Comparison of ENCODE assay signal across 8 cellular contexts in the genomic region with DNA sequence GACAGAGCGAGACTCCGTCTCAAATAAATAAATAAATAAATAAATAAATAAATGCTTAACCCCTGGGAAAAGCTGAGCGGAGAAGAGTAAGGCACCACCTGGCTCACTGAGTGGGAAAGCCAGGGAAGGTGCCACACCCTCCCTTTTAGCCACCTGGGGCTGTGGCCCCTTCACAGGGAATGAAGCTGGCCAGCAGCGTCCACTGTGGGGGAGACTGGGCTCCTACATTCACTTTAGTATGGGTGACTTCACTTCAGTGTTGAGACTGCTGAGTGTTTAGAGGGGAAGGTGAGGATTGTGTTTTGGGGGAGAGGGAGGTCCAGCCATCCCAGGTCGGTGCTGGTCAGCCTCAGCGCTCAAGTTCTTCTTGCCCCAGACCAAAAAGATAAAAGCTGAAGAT. TPM values are rescaled to one million over a fixed set of nuclear protein-coding genes. Genes with fewer than 3 reads are reported as not detected.
DNase-seq lines count a peak whose midpoint lies in the region; ATAC-seq, FAIRE-seq and TF ChIP-seq lines count a peak whose summit lies in the region.

No MANE protein-coding gene starts in this region.

- POLR2A ChIA-PET in CD4-positive, alpha-beta memory T cell (lab: Charles Lee; ENCODE audit: partially characterized antibody) = interaction anchor here (8.8 to 17.6 kb wide), 3 partner anchors 12 to 19 kb away, joined by 108 to 622 read pairs (median 154); a partner anchor contains a TSS

- H3K4me3 ChIP-seq in CD4-positive, alpha-beta memory T cell (ENCODE audit: low read length in 2 of 2) = no peak overlapping the region
- H3K4me3 ChIP-seq in RWPE2 (ENCODE audit: severe bottlenecking) = peak overlapping the region; percentile 93
- H3K4me3 ChIP-seq in ovary = peak overlapping the region; percentile 67

- peak in 1 of 5 donors; percentile 17 for DNase-seq in CD4-positive, alpha-beta memory T cell
- DNase-seq in RWPE2 (ENCODE audit: low spot score) (no peak), epithelial cell of prostate (ENCODE audit: low read depth, low spot score) (no peak), ovary (peak in 2 of 5 donors; percentile 36 to 39), G401 (ENCODE audit: low spot score) (no peak), NAMALWA (ENCODE audit: low spot score) (no peak), GM12892 (ENCODE audit: insufficient read length) (no peak)

- no peaks in the 10 kb centered on the region for H3K9me3 ChIP-seq in CD4-positive, alpha-beta memory T cell (ENCODE audit: control insufficient read depth in 1 of 2, low read length in 2 of 2)
- H3K9me3 ChIP-seq in RWPE2 (ENCODE audit: severe bottlenecking) (no peaks in the 10 kb centered on the region), ovary (no peaks in the 10 kb centered on the region)

- no peaks in the 10 kb centered on the region for H3K27me3 ChIP-seq in CD4-positive, alpha-beta memory T cell (ENCODE audit: insufficient read depth, low read length)
- no peaks in the 10 kb centered on the region for H3K27me3 ChIP-seq in RWPE2 (ENCODE audit: insufficient read depth, poor library complexity, severe bottlenecking)
- no peaks in the 10 kb centered on the region for H3K27me3 ChIP-seq in ovary

- H3K9me3 Mint-ChIP-seq in CD4-positive, alpha-beta memory T cell = no peaks in the 10 kb centered on the region

- no peak for ATAC-seq in RWPE2 (ENCODE audit: low read depth)
- no peak for ATAC-seq in HG03097 (IDR thresholded peaks at IDR 0.05; ENCODE audit: low FRiP score, unreplicated experiment)

- FAIRE-seq in GM12892 (lab: Jason Lieb, UNC) = no peak

- no peaks in the 10 kb centered on the region for H3K27me3 Mint-ChIP-seq in CD4-positive, alpha-beta memory T cell

- no peak for TF ChIP-seq EP300 in ovary (IDR thresholded peaks at IDR 0.05)

- peaks cover 66% of the 10 kb centered on the region for H3K4me1 ChIP-seq in CD4-positive, alpha-beta memory T cell (ENCODE audit: insufficient read depth, low read length)
- H3K4me1 ChIP-seq in RWPE2 (ENCODE audit: insufficient read depth, poor library complexity, severe bottlenecking) = peaks cover 24% of the 10 kb centered on the region
- H3K4me1 ChIP-seq in ovary (ENCODE audit: insufficient read depth) = peaks cover 27% of the 10 kb centered on the region

- peak overlapping the region; percentile 61 to 95 (median 92) for H3K4me3 Mint-ChIP-seq in CD4-positive, alpha-beta memory T cell

- H3K27ac ChIP-seq in CD4-positive, alpha-beta memory T cell (ENCODE audit: low read depth, low read length) = peak overlapping the region; percentile 26
- H3K27ac ChIP-seq in RWPE2 (ENCODE audit: poor library complexity, severe bottlenecking) (peak overlapping the region; percentile 99), epithelial cell of prostate (peak overlapping the region; percentile 99), ovary (peak overlapping the region; percentile 4 to 99)

- 5 to 11% (median 7%) methylated on average over 6 of the region's 6 CpGs for WGBS in ovary, 3 donors

- intact Hi-C loops in CD4-positive, alpha-beta memory T cell (cut with micrococcal nuclease) = no loop called here
- intact Hi-C loops in ovary (cut with DNase I) = no loop called here

- no peak for TF ChIP-seq CTCF in RWPE2 (IDR thresholded peaks at IDR 0.05; ENCODE audit: poor library complexity, severe bottlenecking)
- TF ChIP-seq CTCF in ovary (IDR thresholded peaks at IDR 0.05) = no peak

- in situ Hi-C loops in G401 (cut with HindIII; ENCODE audit: low sequenced_read_pairs) = no loop called here

- peak overlapping the region; percentile 85 to 95 (median 88) for H3K27ac Mint-ChIP-seq in CD4-positive, alpha-beta memory T cell

- H3K4me1 Mint-ChIP-seq in CD4-positive, alpha-beta memory T cell = peaks cover 40 to 88% (median 58%) of the 10 kb centered on the region in 4 donors

- CTCF ChIA-PET in CD4-positive, alpha-beta memory T cell (lab: Charles Lee; ENCODE audit: partially characterized antibody) = interaction anchor here (1.6 to 11.0 kb wide), 4 partner anchors 8 to 20 kb away, joined by 6 to 184 read pairs (median 58); a partner anchor contains a TSS

- peaks cover 13% of the 10 kb centered on the region for H3K36me3 ChIP-seq in CD4-positive, alpha-beta memory T cell (ENCODE audit: insufficient read depth, low read length)
- H3K36me3 ChIP-seq in RWPE2 (ENCODE audit: low read depth) (peaks cover 45% of the 10 kb centered on the region), ovary (no peaks in the 10 kb centered on the region)

- peaks cover 0 to 44% of the 10 kb centered on the region in 2 donors for H3K36me3 Mint-ChIP-seq in CD4-positive, alpha-beta memory T cell

- TF ChIP-seq POLR2A in ovary (IDR thresholded peaks at IDR 0.05) (no peak), GM12892 (IDR thresholded peaks at IDR 0.05; ENCODE audit: low read depth, low read length) (no peak)

RNA-seq across cellular contexts. Expression of a gene that starts 1.5 kb away (rescaled TPM):
- 10 to 100 TPM; 17.5 to 19.5 TPM for total RNA-seq in CD4-positive, alpha-beta memory T cell
- 1 to 10 TPM in 1 of 2 donors, under 1 TPM in 1; 0.41 to 1.8 TPM for polyA plus RNA-seq in CD4-positive, alpha-beta memory T cell
- 100 to 1,000 TPM in 1 of 7 donors, 10 to 100 TPM in 6; 37.6 to 103 (median 70.8) TPM for total RNA-seq in ovary
- polyA plus RNA-seq in ovary = 10 to 100 TPM; 27.5 to 47.4 TPM
- total RNA-seq in G401 (2014; rRNA removed; shearing (Covaris generic)) = 44.2 TPM in 2 replicates
- 15.5 TPM for polyA plus RNA-seq in GM12892 (2012; ENCODE audit: missing spikeins)

RNA-seq across cellular contexts. Expression of a gene that starts 11.9 kb away (rescaled TPM):
- 10 to 100 TPM; 27.2 TPM for total RNA-seq in CD4-positive, alpha-beta memory T cell
- polyA plus RNA-seq in CD4-positive, alpha-beta memory T cell = 1 to 10 TPM; 4.6 to 6.5 TPM
- 10 to 100 TPM in 5 of 7 donors, 1 to 10 TPM in 2; 6.8 to 14.9 (median 10.8) TPM for total RNA-seq in ovary
- 10 to 100 TPM in 1 of 2 donors, 1 to 10 TPM in 1; 5.8 to 11.1 TPM for polyA plus RNA-seq in ovary
- total RNA-seq in G401 (2014; rRNA removed; shearing (Covaris generic)) = 17.4 and 23.9 TPM in 2 replicates
- 13.9 TPM for polyA plus RNA-seq in GM12892 (2012; ENCODE audit: missing spikeins)

RNA-seq across cellular contexts. Expression of a gene that starts 20.7 kb away (rescaled TPM):
- total RNA-seq in CD4-positive, alpha-beta memory T cell = 100 to 1,000 TPM; 399 to 424 TPM
- 10 to 100 TPM; 78.4 to 91.7 TPM for polyA plus RNA-seq in CD4-positive, alpha-beta memory T cell
- total RNA-seq in ovary = 100 to 1,000 TPM in 5 of 7 donors, 10 to 100 TPM in 2; 67.4 to 211 (median 168) TPM
- 100 to 1,000 TPM; 145 to 158 TPM for polyA plus RNA-seq in ovary
- 62.6 and 64.9 TPM in 2 replicates for total RNA-seq in G401 (2014; rRNA removed; shearing (Covaris generic))
- polyA plus RNA-seq in GM12892 (2012; ENCODE audit: missing spikeins) = 129 TPM

RNA-seq across cellular contexts. Expression of a gene that starts 37.8 kb away (rescaled TPM):
- 10 to 100 TPM in 1 of 2 experiments, 1 to 10 TPM in 1; 9.7 to 11.6 TPM for total RNA-seq in CD4-positive, alpha-beta memory T cell
- polyA plus RNA-seq in CD4-positive, alpha-beta memory T cell = under 1 TPM in 1 of 2 donors, not detected in 1; 0.38 TPM
- 100 to 1,000 TPM; 148 to 640 (median 405) TPM for total RNA-seq in ovary
- polyA plus RNA-seq in ovary = 100 to 1,000 TPM in 1 of 2 donors, 10 to 100 TPM in 1; 76.4 to 168 TPM
- total RNA-seq in G401 (2014; rRNA removed; shearing (Covaris generic)) = 19.3 and 25.1 TPM in 2 replicates
- 0.34 TPM for polyA plus RNA-seq in GM12892 (2012; ENCODE audit: missing spikeins)

RNA-seq across cellular contexts. Expression of a gene that starts 40.5 kb away (rescaled TPM):
- 1 to 10 TPM; 1.2 to 3.0 TPM for total RNA-seq in CD4-positive, alpha-beta memory T cell
- not detected for polyA plus RNA-seq in CD4-positive, alpha-beta memory T cell
- 1 to 10 TPM in 1 of 7 donors, under 1 TPM in 4, not detected in 2; 0.10 to 2.6 (median 0.23) TPM for total RNA-seq in ovary
- under 1 TPM; 0.08 to 0.38 TPM for polyA plus RNA-seq in ovary
- 1.6 TPM in 1 of 2 replicates, not detected in the other for total RNA-seq in G401 (2014; rRNA removed; shearing (Covaris generic))
- polyA plus RNA-seq in GM12892 (2012; ENCODE audit: missing spikeins) = 0.40 TPM

Comparison
In these comparisons a context has a peak if more than half of its experiments do, and no peak if none do; other contexts are left out.
1. H3K27ac ChIP-seq: peak in every context shown above with its lines; median percentile 99 in RWPE2; 99 in epithelial cell of prostate; 52 in ovary; 26 in CD4-positive, alpha-beta memory T cell.
2. H3K4me3 ChIP-seq: peak in RWPE2 (single experiment) and ovary (single experiment); none in CD4-positive, alpha-beta memory T cell (0 of 2).